8 cellular contexts compared by ENCODE assay signal in the genomic region with DNA sequence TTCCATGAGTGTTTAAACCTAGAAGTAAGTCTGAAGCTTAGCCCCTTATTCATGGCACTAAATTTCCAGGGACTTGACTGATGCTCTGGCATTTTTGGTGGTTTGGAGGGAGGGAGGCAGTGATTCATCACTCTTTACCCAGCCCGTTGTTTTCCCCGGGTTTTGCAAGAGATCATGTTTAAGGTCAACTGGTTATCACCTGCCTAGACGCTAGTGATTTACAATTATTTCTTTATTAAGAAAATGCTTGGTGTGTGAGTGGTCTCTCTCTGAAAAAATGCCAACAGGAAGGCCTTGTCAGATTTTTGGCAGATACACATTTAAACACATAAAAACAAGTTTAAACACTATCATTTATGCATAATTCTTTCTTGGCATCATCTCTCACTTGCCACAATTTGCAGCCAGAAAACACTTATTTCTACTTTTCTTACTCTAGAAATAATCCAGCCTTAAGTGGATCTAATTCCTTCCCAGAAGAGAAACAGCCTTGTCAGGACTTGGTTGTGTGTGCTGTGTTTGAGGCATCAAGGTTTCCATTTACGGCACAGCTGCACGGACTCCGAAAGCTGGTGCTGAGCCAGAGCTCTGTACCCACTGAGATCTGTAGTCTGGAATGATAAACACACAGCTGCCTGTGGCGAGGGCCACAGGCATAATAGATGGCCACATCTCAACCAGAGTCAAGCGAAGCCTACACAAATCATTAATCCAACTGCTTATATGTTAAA.
DNase-seq lines count a peak whose midpoint lies in the region; ATAC-seq and TF ChIP-seq lines count a peak whose summit lies in the region.

No MANE protein-coding gene starts in this region.

- no peaks in the 10 kb centered on the region for H3K27me3 Mint-ChIP-seq in MCF 10A (ENCODE audit: insufficient read depth, unreplicated experiment)

- BruUV-seq in MCF 10A (replicated peaks; lab: Mats Ljungman, UMichigan): no TSS peak
- no TSS peak for BruUV-seq in OCI-LY7 (replicated peaks; lab: Mats Ljungman, UMichigan)

- no peak overlapping the region for H3K27ac ChIP-seq in OCI-LY7 (ENCODE audit: low read depth, low read length, poor library complexity, severe bottlenecking)

- no peaks in the 10 kb centered on the region for H3K9me3 ChIP-seq in OCI-LY7 (ENCODE audit: low read length)

- H3K9me2 ChIP-seq in OCI-LY7 (ENCODE audit: insufficient read depth, low read length): no peaks in the 10 kb centered on the region

- H3K79me2 ChIP-seq in OCI-LY7 (ENCODE audit: insufficient read depth, low read depth, low read length): no peaks in the 10 kb centered on the region

- CTCF ChIA-PET in MCF 10A (lab: Yijun Ruan, JAX): interaction anchor here (0.6 to 1.7 kb wide), 6 partner anchors 11 to 226 kb away, joined by 3 to 7 read pairs (median 4); no protein-coding TSS in a partner anchor
- CTCF ChIA-PET in OCI-LY7 (lab: Charles Lee; ENCODE audit: unreplicated experiment): no interaction called here

- H3K36me3 ChIP-seq in OCI-LY7 (ENCODE audit: insufficient read depth, low read length): no peaks in the 10 kb centered on the region

- POLR2A ChIA-PET in MCF 10A (lab: Yijun Ruan, JAX): interaction anchor here (0.6 to 5.7 kb wide), 34 partner anchors 11 to 829 kb away, joined by 3 to 106 read pairs (median 4); no protein-coding TSS in a partner anchor
- POLR2A ChIA-PET in OCI-LY7 (lab: Charles Lee): interaction anchor here (0.7 to 0.9 kb wide), 2 partner anchors 11 to 1511 kb away, joined by 3 read pairs; no protein-coding TSS in a partner anchor

- H3K9me3 Mint-ChIP-seq in MCF 10A (ENCODE audit: unreplicated experiment): no peaks in the 10 kb centered on the region

- intact Hi-C loops in MCF 10A (cut with micrococcal nuclease): loop anchor here (2.0 to 10.0 kb wide), 4 partner anchors 74 to 1050 kb away; a partner anchor contains a TSS
- intact Hi-C loops in OCI-LY7 (cut with micrococcal nuclease; ENCODE audit: unreplicated experiment): no loop called here

- peak overlapping the region; percentile 64 for H3K4me3 Mint-ChIP-seq in MCF 10A (ENCODE audit: unreplicated experiment)

- H2AFZ ChIP-seq in OCI-LY7 (ENCODE audit: low read length): no peak overlapping the region

- H4K20me1 ChIP-seq in OCI-LY7 (ENCODE audit: insufficient read depth, low read length): no peaks in the 10 kb centered on the region

- TF ChIP-seq CTCF in MCF 10A (IDR thresholded peaks at IDR 0.05; ENCODE audit: unreplicated experiment) (no peak), OCI-LY7 (conservative IDR thresholded peaks at IDR 0.05; ENCODE audit: low read length) (no peak)

- H3K4me3 ChIP-seq in OCI-LY7 (ENCODE audit: low read depth, low read length, poor library complexity, severe bottlenecking): no peak overlapping the region

- no peaks in the 10 kb centered on the region for H3K4me1 ChIP-seq in OCI-LY7 (ENCODE audit: insufficient read depth, low read length, poor library complexity, severe bottlenecking)

- ATAC-seq in GM21576 (IDR thresholded peaks at IDR 0.05; ENCODE audit: unreplicated experiment): no peak

- peak overlapping the region; percentile 84 for H3K27ac Mint-ChIP-seq in MCF 10A (ENCODE audit: low read depth, unreplicated experiment)

- peaks cover 51% of the 10 kb centered on the region for H3K4me1 Mint-ChIP-seq in MCF 10A (ENCODE audit: insufficient read depth, unreplicated experiment)

- in situ Hi-C loops in Caki2 (cut with HindIII; ENCODE audit: low pct_unique_long_range_greater_than_20kb, low sequenced_read_pairs): no loop called here

- H3K36me3 Mint-ChIP-seq in MCF 10A (ENCODE audit: insufficient read depth, unreplicated experiment): no peaks in the 10 kb centered on the region

- no peak overlapping the region for H3K4me2 ChIP-seq in OCI-LY7 (ENCODE audit: low read length)

- DNase-seq in Caki2 (ENCODE audit: low read depth) (peak; percentile 83), NCI-H2107 (lab: John Stamatoyannopoulos, UW) (peak; percentile 21), MCF 10A (ENCODE audit: unreplicated experiment) (peak; percentile 97), kidney glomerular epithelial cell (lab: John Stamatoyannopoulos, UW) (peak; percentile 91), stromal cell of bone marrow (ENCODE audit: low read depth) (peak; percentile 81), OCI-LY7 (ENCODE audit: low spot score) (no peak), cortex of kidney (lab: John Stamatoyannopoulos, UW) (no peak)

Comparison
In these comparisons a context has a peak if more than half of its experiments do, and no peak if none do; other contexts are left out.
1. DNase-seq: peak in Caki2 (single experiment), NCI-H2107 (single experiment), MCF 10A (single experiment), kidney glomerular epithelial cell (single experiment) and stromal cell of bone marrow (single experiment); none in OCI-LY7 (single experiment) and cortex of kidney (single experiment).